1 cellular context compared by ENCODE assay signal in the genomic region with DNA sequence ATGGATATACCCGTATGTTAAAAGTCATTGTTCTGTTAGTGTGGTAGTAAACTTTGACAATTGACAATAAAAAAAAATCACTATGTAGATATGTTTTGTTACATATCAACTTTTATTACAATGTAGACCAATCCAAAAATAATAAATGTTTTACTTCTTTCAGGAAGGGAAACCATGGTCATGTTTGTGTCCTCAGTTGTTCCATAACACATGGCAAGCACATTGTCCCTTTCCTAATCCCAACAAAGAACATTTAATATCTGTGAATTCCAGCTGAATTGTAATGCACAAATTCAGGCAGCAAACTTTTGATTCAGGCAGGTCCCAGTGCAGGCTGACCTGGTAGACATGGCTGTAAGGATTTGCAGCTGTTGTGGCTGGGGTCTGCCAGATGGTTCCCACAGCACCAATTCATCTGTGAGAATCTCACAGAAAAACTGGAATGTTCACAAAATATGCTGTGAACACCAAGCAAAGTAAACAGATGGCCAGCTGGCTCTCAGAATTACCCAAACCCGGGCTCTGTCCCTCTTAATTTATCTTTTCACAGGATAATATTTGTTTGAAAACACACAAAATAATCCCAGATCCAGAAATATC.
TF ChIP-seq lines count a peak whose summit lies in the region.

No MANE protein-coding gene starts in this region.

TF ChIP-seq in WTC11, 78 proteins besides CTCF, POLR2A, EP300 and RAD21 (continued from another document):
- TF ChIP-seq, protein P1, sequence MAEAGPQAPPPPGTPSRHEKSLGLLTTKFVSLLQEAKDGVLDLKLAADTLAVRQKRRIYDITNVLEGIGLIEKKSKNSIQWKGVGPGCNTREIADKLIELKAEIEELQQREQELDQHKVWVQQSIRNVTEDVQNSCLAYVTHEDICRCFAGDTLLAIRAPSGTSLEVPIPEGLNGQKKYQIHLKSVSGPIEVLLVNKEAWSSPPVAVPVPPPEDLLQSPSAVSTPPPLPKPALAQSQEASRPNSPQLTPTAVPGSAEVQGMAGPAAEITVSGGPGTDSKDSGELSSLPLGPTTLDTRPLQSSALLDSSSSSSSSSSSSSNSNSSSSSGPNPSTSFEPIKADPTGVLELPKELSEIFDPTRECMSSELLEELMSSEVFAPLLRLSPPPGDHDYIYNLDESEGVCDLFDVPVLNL (CRISPR knock-in tag; IDR thresholded peaks at IDR 0.05; ENCODE audit: borderline replicate concordance, low read depth): no peak
- TF ChIP-seq GRHL2 (CRISPR knock-in tag; IDR thresholded peaks at IDR 0.05; ENCODE audit: insufficient replicate concordance, severe bottlenecking): no peak
- TF ChIP-seq, protein P2, sequence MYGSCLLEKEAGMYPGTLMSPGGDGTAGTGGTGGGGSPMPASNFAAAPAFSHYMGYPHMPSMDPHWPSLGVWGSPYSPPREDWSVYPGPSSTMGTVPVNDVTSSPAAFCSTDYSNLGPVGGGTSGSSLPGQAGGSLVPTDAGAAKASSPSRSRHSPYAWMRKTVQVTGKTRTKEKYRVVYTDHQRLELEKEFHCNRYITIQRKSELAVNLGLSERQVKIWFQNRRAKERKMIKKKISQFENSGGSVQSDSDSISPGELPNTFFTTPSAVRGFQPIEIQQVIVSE (CRISPR knock-in tag; IDR thresholded peaks at IDR 0.05; ENCODE audit: borderline replicate concordance): no peak
- TF ChIP-seq GTF2I (CRISPR knock-in tag; conservative IDR thresholded peaks at IDR 0.05): no peak
- TF ChIP-seq ATF1 (CRISPR knock-in tag; IDR thresholded peaks at IDR 0.05): no peak
